8 cellular contexts compared by ENCODE assay signal in the genomic region with DNA sequence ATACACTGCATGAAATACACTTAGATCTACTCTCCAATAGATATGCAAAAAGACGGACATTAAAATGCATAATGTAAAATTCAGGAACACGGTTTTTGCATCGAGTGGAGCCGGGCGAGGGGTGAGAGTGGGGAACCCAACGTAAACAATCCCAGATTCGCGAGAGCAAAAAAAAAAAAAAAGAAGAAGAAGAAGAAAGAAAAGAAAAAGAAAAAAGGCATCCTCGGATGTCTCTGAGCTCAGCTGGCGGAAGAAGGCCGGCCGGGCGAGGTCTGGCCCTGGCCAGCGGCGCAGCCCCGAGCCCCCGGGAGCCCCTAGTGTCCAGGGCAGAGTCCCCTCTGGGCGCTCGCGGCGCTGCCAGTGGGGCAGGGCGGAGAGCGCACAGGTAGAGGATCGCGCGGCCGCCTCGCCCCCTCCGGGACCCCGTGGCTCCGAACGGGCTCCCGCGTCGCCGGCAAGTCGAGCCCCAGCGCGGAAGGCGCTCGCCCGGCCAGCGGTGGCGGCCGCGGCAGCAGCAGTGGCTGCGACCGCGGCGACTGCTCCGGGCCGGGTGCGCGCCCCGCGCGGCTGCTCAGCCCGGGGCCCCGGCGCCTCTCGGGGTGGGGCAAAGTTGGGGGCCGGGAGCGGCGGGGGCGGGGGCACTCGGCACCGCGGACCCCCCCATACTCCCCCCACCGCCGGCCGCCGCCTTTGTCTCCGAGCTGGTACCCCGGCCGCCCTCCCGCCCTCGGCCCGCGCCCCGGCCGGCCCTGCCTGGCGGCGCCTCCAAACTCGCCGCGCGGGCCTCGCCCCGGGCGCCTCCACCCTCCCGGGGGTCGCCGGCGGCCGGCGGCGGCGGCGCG. TPM values are rescaled to one million over a fixed set of nuclear protein-coding genes. Genes with fewer than 3 reads are reported as not detected.
A peak's percentile ranks its signal among the peaks of the same experiment; 100 is the strongest.
DNase-seq lines count a peak whose midpoint lies in the region; TF ChIP-seq lines count a peak whose summit lies in the region.

No MANE protein-coding gene starts in this region.

- H3F3A ChIP-seq in GM23248 (ENCODE audit: insufficient read depth) = peaks cover 10% of the 10 kb centered on the region

- H2AFZ ChIP-seq in GM23248 = peak overlapping the region; percentile 63

- peak overlapping the region; percentile 76 for H3K4me2 ChIP-seq in GM23248 (ENCODE audit: unreplicated experiment)

- peaks cover 72% of the 10 kb centered on the region for H3K79me2 ChIP-seq in GM23248 (ENCODE audit: insufficient read depth)

- peak; percentile 8 to 72 (median 49) for DNase-seq in NCI-H1417 (lab: John Stamatoyannopoulos, UW)
- DNase-seq in NCI-H1417 treated with DMSO at 0.1 percent for 48 hours (lab: John Stamatoyannopoulos, UW) = no peak
- DNase-seq in GM23248 = peak; percentile 69
- peak; percentile 48 for DNase-seq in M059J (ENCODE audit: low read depth)
- no peak for DNase-seq in choroid plexus epithelial cell (ENCODE audit: low read depth)
- DNase-seq in medulla oblongata (ENCODE audit: extremely low spot score) = peak; percentile 46
- DNase-seq in OCI-M1 (lab: John Stamatoyannopoulos, UW) = no peak

- H3K27ac ChIP-seq in GM23248 (peak overlapping the region; percentile 43), urinary bladder (ENCODE audit: low read depth) (peak overlapping the region; percentile 98)

- peaks cover 37% of the 10 kb centered on the region for H3K4me1 ChIP-seq in GM23248 (ENCODE audit: insufficient read depth)
- no peaks in the 10 kb centered on the region for H3K4me1 ChIP-seq in urinary bladder (ENCODE audit: insufficient read depth)

- no peaks in the 10 kb centered on the region for H3K36me3 ChIP-seq in GM23248 (ENCODE audit: low read depth)
- H3K36me3 ChIP-seq in urinary bladder (ENCODE audit: insufficient read depth) = no peaks in the 10 kb centered on the region

- H3K9me3 ChIP-seq in GM23248 (ENCODE audit: low read depth) = no peaks in the 10 kb centered on the region

- H3K4me3 ChIP-seq in GM23248 = peak overlapping the region; percentile 87
- peak overlapping the region; percentile 72 for H3K4me3 ChIP-seq in choroid plexus epithelial cell (ENCODE audit: low read depth, low read length)
- H3K4me3 ChIP-seq in urinary bladder (ENCODE audit: low read depth, low read length) = peak overlapping the region; percentile 99

- H3K27me3 ChIP-seq in GM23248 (replicated peaks; ENCODE audit: insufficient read depth) = no peaks in the 10 kb centered on the region

- in situ Hi-C loops in GM23248 (cut with MboI) = no loop called here

- peak overlapping the region; percentile 84 for H3K9ac ChIP-seq in GM23248

- WGBS in GM23248 (ENCODE audit: low coverage in 1 of 2, low lambda C conversion rate in 2 of 2, missing lambda C conversion rate in 2 of 2), 2 experiments = 2% methylated on average over 42 to 90 of the region's 100 CpGs
- WGBS in urinary bladder = under 1% methylated on average over 95 of the region's 100 CpGs

- no peaks in the 10 kb centered on the region for H4K20me1 ChIP-seq in GM23248 (ENCODE audit: insufficient read depth)

- H3K9me2 ChIP-seq in GM23248 (ENCODE audit: insufficient read depth) = no peaks in the 10 kb centered on the region

- peak; percentile 19 for TF ChIP-seq CTCF in choroid plexus epithelial cell (conservative IDR thresholded peaks at IDR 0.05; ENCODE audit: low read depth, low read length)

RNA-seq across cellular contexts. Expression of a gene that starts 9.7 kb away (rescaled TPM):
- total RNA-seq in GM23248 (2014; rRNA removed; shearing (Covaris generic)) = 2.7 and 3.9 TPM in 2 replicates
- polyA plus RNA-seq in GM23248 (2016; fragmentation: Nextera tagmentation; extraction: Ambion mirVana) = 2.8 and 2.9 TPM in 2 replicates
- 1.3 and 3.2 TPM in 2 replicates for total RNA-seq in M059J (2014; rRNA removed; shearing (Covaris generic))
- 19.4 TPM for total RNA-seq in urinary bladder
- polyA plus RNA-seq in urinary bladder = 11.8 TPM

Comparison
In these comparisons a context has a peak if more than half of its experiments do, and no peak if none do; other contexts are left out.
1. DNase-seq: peak in NCI-H1417 (3 of 3), GM23248 (single experiment), M059J (single experiment) and medulla oblongata (single experiment); none in NCI-H1417 treated with DMSO at 0.1 percent for 48 hours (single experiment), choroid plexus epithelial cell (single experiment) and OCI-M1 (single experiment).
2. Peak in every context shown above with its lines, with median percentiles within 50 percentile points of each other: H3K4me3 ChIP-seq.